ENCODE assay signal across 7 cellular contexts in the genomic region with DNA sequence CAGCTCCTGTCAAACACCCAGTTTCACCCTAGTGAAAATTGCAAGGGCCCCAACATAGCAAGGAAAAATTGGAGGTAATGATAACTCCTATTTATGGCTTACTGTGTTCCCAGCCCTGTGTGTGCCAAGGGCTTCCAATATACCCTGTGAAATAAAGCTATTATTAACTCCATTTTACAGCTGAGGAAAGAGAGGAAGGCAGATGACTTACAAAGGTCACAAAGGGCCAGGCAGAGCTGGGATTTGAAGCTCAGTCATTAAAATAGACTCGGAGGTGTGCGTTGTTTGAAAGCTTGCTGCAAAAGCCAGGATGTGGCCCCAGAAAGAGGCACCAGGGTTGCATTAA.
"Had no signal": no experiment of that assay in that cellular context is flagged by ENCODE, and none has a peak within 500 bp of the region (broad histone marks: within the 10 kb centered on the region; RNA-seq: fewer than 3 reads in every experiment).

No MANE protein-coding gene starts in this region.

- H3K4me1 Mint-ChIP-seq: endodermal cell had no signal

- H3K9me3 Mint-ChIP-seq: activated T-cell treated with anti-CD3 and anti-CD28 coated beads, Interleukin-2, amount 50 U/mL, for 4 hours; endodermal cell had no signal

- H3K27me3 Mint-ChIP-seq: T-helper 17 cell had no signal

- H3K79me2 ChIP-seq: parathyroid adenoma had no signal

- H3K27ac ChIP-seq: esophagus muscularis mucosa, parathyroid adenoma had no signal

- H3K4me1 ChIP-seq: parathyroid adenoma had no signal

- H3K9ac ChIP-seq: parathyroid adenoma had no signal

- H3K4me3 Mint-ChIP-seq: activated T-cell treated with anti-CD3 and anti-CD28 coated beads, Interleukin-2, amount 50 U/mL, for 4 hours; endodermal cell; T-helper 17 cell had no signal

- H3K4me2 ChIP-seq: smooth muscle cell had no signal

- H3K9me3 ChIP-seq: esophagus muscularis mucosa had no signal

- H3K4me3 ChIP-seq: esophagus muscularis mucosa, smooth muscle cell had no signal

- H2AFZ ChIP-seq: parathyroid adenoma had no signal

- DNase-seq: aorta had no signal

- H3K27ac Mint-ChIP-seq: T-helper 17 cell had no signal
